ENCODE assay signal across 8 cellular contexts in the genomic region with DNA sequence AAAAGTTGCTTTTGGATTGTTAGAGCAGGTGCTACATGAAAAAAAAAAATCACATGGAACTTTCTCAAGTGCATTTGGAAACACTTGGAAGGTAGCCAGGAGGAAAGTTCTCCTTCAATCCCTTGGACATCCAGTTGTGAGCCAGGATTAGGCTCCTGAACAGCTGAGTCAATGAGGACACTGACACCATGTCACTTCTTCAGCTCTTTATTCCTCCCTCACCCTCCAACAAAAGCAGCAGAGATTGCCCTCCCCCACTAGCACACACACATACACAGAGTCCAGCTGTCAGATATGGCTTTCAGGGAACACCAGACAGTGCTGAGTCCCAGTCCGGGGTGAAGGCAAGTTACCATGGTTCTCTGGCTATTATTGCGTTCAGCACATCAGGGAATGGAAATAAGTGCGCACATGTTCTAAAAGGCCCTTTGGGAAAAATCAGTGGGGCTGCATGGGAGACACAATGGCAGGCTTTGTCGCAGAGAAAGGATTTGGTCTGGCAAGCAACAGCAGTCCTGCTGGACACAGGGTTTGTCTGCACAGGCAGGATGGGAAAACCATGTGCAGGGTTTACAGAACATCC.
DNase-seq lines count a peak whose midpoint lies in the region; ATAC-seq and TF ChIP-seq lines count a peak whose summit lies in the region.

No MANE protein-coding gene starts in this region.

- H2AFZ ChIP-seq in hepatocyte: no peak overlapping the region

- no peak for ATAC-seq in foreskin keratinocyte
- no peak for ATAC-seq in GM21619 (IDR thresholded peaks at IDR 0.05; ENCODE audit: unreplicated experiment)

- no peak overlapping the region for H3K27ac ChIP-seq in hepatocyte
- H3K27ac ChIP-seq in foreskin keratinocyte: no peak overlapping the region

- DNase-seq in NCI-H1694 (lab: John Stamatoyannopoulos, UW) (peak; percentile 60), astrocyte of the hippocampus (ENCODE audit: low read depth, low spot score) (peak; percentile 38), hepatocyte (ENCODE audit: low spot score) (peak; percentile 30), skeletal muscle cell (ENCODE audit: low read depth) (peak; percentile 83), H4 (ENCODE audit: low spot score) (no peak), erythroblast (lab: John Stamatoyannopoulos, UW) (no peak), foreskin keratinocyte (no peak)

- TF ChIP-seq CTCF in hepatocyte (IDR thresholded peaks at IDR 0.05; ENCODE audit: poor library complexity) (peak; percentile 13), foreskin keratinocyte (conservative IDR thresholded peaks at IDR 0.05) (no peak)

- no peaks in the 10 kb centered on the region for H3K79me2 ChIP-seq in hepatocyte

- no peaks in the 10 kb centered on the region for H4K20me1 ChIP-seq in hepatocyte (ENCODE audit: insufficient read depth, poor library complexity, severe bottlenecking)

- no peak for TF ChIP-seq POLR2A in erythroblast (IDR thresholded peaks at IDR 0.05; ENCODE audit: low read length)

- H3K36me3 ChIP-seq in hepatocyte (replicated peaks; ENCODE audit: insufficient read depth, low read depth): no peaks in the 10 kb centered on the region

- H3K27me3 ChIP-seq in hepatocyte: no peaks in the 10 kb centered on the region
- H3K27me3 ChIP-seq in foreskin keratinocyte: no peaks in the 10 kb centered on the region

- no peak overlapping the region for H3K4me3 ChIP-seq in hepatocyte
- no peak overlapping the region for H3K4me3 ChIP-seq in skeletal muscle cell (ENCODE audit: low read depth, low read length)

- WGBS in hepatocyte (ENCODE audit: low lambda C conversion rate, missing lambda C conversion rate): 67% methylated on average over 4 of the region's 4 CpGs

- no peaks in the 10 kb centered on the region for H3K9me3 ChIP-seq in hepatocyte (ENCODE audit: low read depth)

- no peak overlapping the region for H3K4me2 ChIP-seq in hepatocyte

- H3K4me1 ChIP-seq in hepatocyte (ENCODE audit: insufficient read depth): no peaks in the 10 kb centered on the region
- no peaks in the 10 kb centered on the region for H3K4me1 ChIP-seq in foreskin keratinocyte

- no peaks in the 10 kb centered on the region for H3K9me2 ChIP-seq in hepatocyte (replicated peaks; ENCODE audit: insufficient read depth)

Comparison
In these comparisons a context has a peak if more than half of its experiments do, and no peak if none do; other contexts are left out.
1. DNase-seq: peak in NCI-H1694 (single experiment), astrocyte of the hippocampus (single experiment), hepatocyte (single experiment) and skeletal muscle cell (single experiment); none in H4 (single experiment), erythroblast (0 of 2) and foreskin keratinocyte (0 of 2).